9 cellular contexts compared by ENCODE assay signal in genomic region chr5:41924872-41925554, GRCh38. TPM values are rescaled to one million over a fixed set of nuclear protein-coding genes. Genes with fewer than 3 reads are reported as not detected.
A peak's percentile ranks its signal among the peaks of the same experiment; 100 is the strongest.
DNase-seq lines count a peak whose midpoint lies in the region; ATAC-seq, FAIRE-seq and TF ChIP-seq lines count a peak whose summit lies in the region.
"Had no signal": no experiment of that assay in that cellular context is flagged by ENCODE, and none has a peak within 500 bp of the region (broad histone marks: within the 10 kb centered on the region; RNA-seq: fewer than 3 reads in every experiment).

Gene FBXO4 (plus strand): TSS chr5:41925281. CDS start chr5:41925310, 29 bp downstream.

- POLR2A ChIA-PET in WTC11 (lab: Charles Lee): interaction anchor here (1.0 to 1.2 kb wide), 2 partner anchors 21 to 902 kb away, joined by 3 to 5 read pairs; partner anchors contain the start of gene RIMOC1

- DNase-seq in AG08395 (ENCODE audit: low spot score): peak; percentile 88
- peak; percentile 76 for DNase-seq in NCI-H2227 treated with DMSO at 0.1 percent for 48 hours (lab: John Stamatoyannopoulos, UW)
- DNase-seq in WTC11 (ENCODE audit: low spot score): peak; percentile 66
- peak; percentile 67 for DNase-seq in bronchial epithelial cell (ENCODE audit: low read depth)
- DNase-seq in iris pigment epithelial cell (ENCODE audit: low read depth): peak; percentile 82
- peak; percentile 77 to 86 (median 79) for DNase-seq in stimulated activated CD4-positive, alpha-beta T cell treated with anti-CD3 and anti-CD28 coated beads, Interleukin-12 subunit alpha, Interleukin-12 subunit beta, amount 100 ng/mL, for 48 hours (ENCODE audit: low read depth in 2 of 3, low spot score in 1 of 3)

- H3K27me3 ChIP-seq in bronchial epithelial cell (ENCODE audit: control insufficient read depth, insufficient read depth, low read length): no peaks in the 10 kb centered on the region

- ATAC-seq in GM18873 (IDR thresholded peaks at IDR 0.05; ENCODE audit: low FRiP score, unreplicated experiment): peak; percentile 94
- peak; percentile 90 for ATAC-seq in HG03135 (IDR thresholded peaks at IDR 0.05; ENCODE audit: unreplicated experiment)
- ATAC-seq in WTC11: peak; percentile 90

- peak within 1 kb of the TSS; percentile 79 for H3K4me3 ChIP-seq in bronchial epithelial cell (ENCODE audit: low read depth, low read length)

- peaks cover 9% of the 10 kb centered on the region for H3K4me1 Mint-ChIP-seq in WTC11

- H3K36me3 ChIP-seq in bronchial epithelial cell (ENCODE audit: control insufficient read depth, insufficient read depth, low read length): no peaks in the 10 kb centered on the region

- H3K27me3 Mint-ChIP-seq in WTC11 (ENCODE audit: low read depth): no peaks in the 10 kb centered on the region

- no peaks in the 10 kb centered on the region for H3K9me3 Mint-ChIP-seq in WTC11

- CTCF ChIA-PET in WTC11 (lab: Charles Lee): interaction anchor here (0.7 to 1.3 kb wide), 3 partner anchors 29 to 202 kb away, joined by 3 to 12 read pairs (median 3); no protein-coding TSS in a partner anchor

- TF ChIP-seq CTCF in WTC11 (IDR thresholded peaks at IDR 0.05) (no peak), bronchial epithelial cell (IDR thresholded peaks at IDR 0.05; ENCODE audit: insufficient read depth, low read length, severe bottlenecking) (peak; percentile 78)

- H3K36me3 Mint-ChIP-seq in WTC11: no peaks in the 10 kb centered on the region

- peak within 1 kb of the TSS; percentile 77 for H3K4me3 Mint-ChIP-seq in WTC11

- H3K27ac Mint-ChIP-seq in WTC11: no peak within 1 kb of the TSS

- FAIRE-seq in bronchial epithelial cell (lab: Jason Lieb, UNC): no peak
- FAIRE-seq: TTC549 had no signal

TF ChIP-seq in WTC11, 78 proteins besides CTCF, POLR2A, EP300 and RAD21:
- TF ChIP-seq ESRRA (CRISPR knock-in tag; IDR thresholded peaks at IDR 0.05; ENCODE audit: borderline replicate concordance) (no peak), KAT7 (CRISPR knock-in tag; IDR thresholded peaks at IDR 0.05; ENCODE audit: borderline replicate concordance) (no peak), SMAD3 (CRISPR knock-in tag; IDR thresholded peaks at IDR 0.05; ENCODE audit: borderline replicate concordance) (no peak), ZNF121 (CRISPR knock-in tag; IDR thresholded peaks at IDR 0.05) (no peak), TEAD4 (CRISPR knock-in tag; IDR thresholded peaks at IDR 0.05) (no peak), FOXP1 (CRISPR knock-in tag; IDR thresholded peaks at IDR 0.05; ENCODE audit: borderline replicate concordance) (peak; percentile 46; the same call in 1 of the 2 replicates), CDX4 (CRISPR knock-in tag; IDR thresholded peaks at IDR 0.05; ENCODE audit: borderline replicate concordance) (no peak), GABPB1 (CRISPR knock-in tag; IDR thresholded peaks at IDR 0.05) (peak; percentile 47; the same call in 1 of the 2 replicates), ATF2 (CRISPR knock-in tag; IDR thresholded peaks at IDR 0.05; ENCODE audit: borderline replicate concordance, low read depth) (no peak), ZNF281 (CRISPR knock-in tag; IDR thresholded peaks at IDR 0.05) (no peak), FOXP4 (CRISPR knock-in tag; IDR thresholded peaks at IDR 0.05) (peak; percentile 72; the same call in 1 of the 2 replicates), E2F4 (CRISPR knock-in tag; IDR thresholded peaks at IDR 0.05; ENCODE audit: borderline replicate concordance, low read depth) (peak; percentile 54; the same call in 1 of the 2 replicates), SP1 (CRISPR knock-in tag; conservative IDR thresholded peaks at IDR 0.05) (no peak), HMGXB4 (CRISPR knock-in tag; IDR thresholded peaks at IDR 0.05) (peak; percentile 96; the same call in 1 of the 2 replicates), E2F5 (CRISPR knock-in tag; IDR thresholded peaks at IDR 0.05) (0 out of 2 replicates have a peak, but pooled peaks have one; percentile 67), EMX1 (CRISPR knock-in tag; IDR thresholded peaks at IDR 0.05) (peak; percentile 86; the same call in 1 of the 2 replicates), MXD4 (CRISPR knock-in tag; IDR thresholded peaks at IDR 0.05; ENCODE audit: borderline replicate concordance) (no peak)
TF ChIP-seq in WTC11: peak in this region for 7.

RNA-seq across cellular contexts. Expression of gene FBXO4, which starts in this region (rescaled TPM):
- 0.72 to 2.1 TPM (median 1.9 TPM) in 3 replicates for total RNA-seq in WTC11 (2021)
- total RNA-seq in bronchial epithelial cell: 6.3 and 9.5 TPM in 2 replicates

Comparison
In these comparisons a context has a peak if more than half of its experiments do, and no peak if none do; other contexts are left out.
1. Peak in every context shown above with its lines: DNase-seq, ATAC-seq and H3K4me3 ChIP-seq.